In the genomic region with DNA sequence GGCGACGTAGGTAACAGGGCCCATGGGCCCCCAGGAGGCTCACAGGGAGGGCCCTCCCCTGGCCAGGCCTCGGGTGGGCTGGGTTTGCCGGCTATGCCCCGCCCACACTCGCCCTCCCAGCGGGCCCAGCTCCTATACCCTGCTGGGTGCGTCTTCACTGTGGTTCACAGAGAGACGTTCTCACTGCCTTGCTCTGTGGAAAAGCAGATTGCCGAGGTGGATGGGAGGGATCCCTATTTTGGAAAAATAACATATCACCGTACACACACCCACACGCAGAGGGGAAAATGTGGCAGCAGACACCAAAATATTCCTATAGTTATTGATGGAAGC, we compare ENCODE assay signal across 1 cellular context.
TF ChIP-seq lines count a peak whose summit lies in the region.

No MANE protein-coding gene starts in this region.

TF ChIP-seq in HepG2, 621 proteins besides CTCF, POLR2A, EP300 and RAD21 (continued from another document and continues in another):
- TF ChIP-seq, protein P1, sequence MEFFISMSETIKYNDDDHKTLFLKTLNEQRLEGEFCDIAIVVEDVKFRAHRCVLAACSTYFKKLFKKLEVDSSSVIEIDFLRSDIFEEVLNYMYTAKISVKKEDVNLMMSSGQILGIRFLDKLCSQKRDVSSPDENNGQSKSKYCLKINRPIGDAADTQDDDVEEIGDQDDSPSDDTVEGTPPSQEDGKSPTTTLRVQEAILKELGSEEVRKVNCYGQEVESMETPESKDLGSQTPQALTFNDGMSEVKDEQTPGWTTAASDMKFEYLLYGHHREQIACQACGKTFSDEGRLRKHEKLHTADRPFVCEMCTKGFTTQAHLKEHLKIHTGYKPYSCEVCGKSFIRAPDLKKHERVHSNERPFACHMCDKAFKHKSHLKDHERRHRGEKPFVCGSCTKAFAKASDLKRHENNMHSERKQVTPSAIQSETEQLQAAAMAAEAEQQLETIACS (CRISPR knock-in tag; IDR thresholded peaks at IDR 0.05), result no peak
- TF ChIP-seq, protein P2, sequence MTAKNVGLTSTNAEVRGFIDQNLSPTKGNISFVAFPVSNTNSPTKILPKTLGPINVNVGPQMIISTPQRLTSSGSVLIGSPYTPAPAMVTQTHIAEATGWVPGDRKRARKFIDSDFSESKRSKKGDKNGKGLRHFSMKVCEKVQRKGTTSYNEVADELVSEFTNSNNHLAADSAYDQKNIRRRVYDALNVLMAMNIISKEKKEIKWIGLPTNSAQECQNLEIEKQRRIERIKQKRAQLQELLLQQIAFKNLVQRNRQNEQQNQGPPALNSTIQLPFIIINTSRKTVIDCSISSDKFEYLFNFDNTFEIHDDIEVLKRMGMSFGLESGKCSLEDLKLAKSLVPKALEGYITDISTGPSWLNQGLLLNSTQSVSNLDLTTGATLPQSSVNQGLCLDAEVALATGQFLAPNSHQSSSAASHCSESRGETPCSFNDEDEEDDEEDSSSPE (CRISPR knock-in tag; IDR thresholded peaks at IDR 0.05), result no peak
- TF ChIP-seq, protein P3, sequence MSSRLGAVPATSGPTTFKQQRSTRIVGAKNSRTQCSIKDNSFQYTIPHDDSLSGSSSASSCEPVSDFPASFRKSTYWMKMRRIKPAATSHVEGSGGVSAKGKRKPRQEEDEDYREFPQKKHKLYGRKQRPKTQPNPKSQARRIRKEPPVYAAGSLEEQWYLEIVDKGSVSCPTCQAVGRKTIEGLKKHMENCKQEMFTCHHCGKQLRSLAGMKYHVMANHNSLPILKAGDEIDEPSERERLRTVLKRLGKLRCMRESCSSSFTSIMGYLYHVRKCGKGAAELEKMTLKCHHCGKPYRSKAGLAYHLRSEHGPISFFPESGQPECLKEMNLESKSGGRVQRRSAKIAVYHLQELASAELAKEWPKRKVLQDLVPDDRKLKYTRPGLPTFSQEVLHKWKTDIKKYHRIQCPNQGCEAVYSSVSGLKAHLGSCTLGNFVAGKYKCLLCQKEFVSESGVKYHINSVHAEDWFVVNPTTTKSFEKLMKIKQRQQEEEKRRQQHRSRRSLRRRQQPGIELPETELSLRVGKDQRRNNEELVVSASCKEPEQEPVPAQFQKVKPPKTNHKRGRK (CRISPR knock-in tag; IDR thresholded peaks at IDR 0.05), result no peak
- TF ChIP-seq ZNF773 (CRISPR knock-in tag; IDR thresholded peaks at IDR 0.05; ENCODE audit: borderline replicate concordance), result no peak
- TF ChIP-seq ZC3H4 (CRISPR knock-in tag; IDR thresholded peaks at IDR 0.05; ENCODE audit: borderline replicate concordance), result no peak
- no peak for TF ChIP-seq SMYD3 (CRISPR knock-in tag; IDR thresholded peaks at IDR 0.05)
- TF ChIP-seq ZNF781 (CRISPR knock-in tag; IDR thresholded peaks at IDR 0.05; ENCODE audit: borderline replicate concordance, not compliant biosample characterization), result no peak
- no peak for TF ChIP-seq DNMT1 (CRISPR knock-in tag; IDR thresholded peaks at IDR 0.05)
- TF ChIP-seq ZNF451 (CRISPR knock-in tag; IDR thresholded peaks at IDR 0.05), result no peak
- TF ChIP-seq, protein P4, sequence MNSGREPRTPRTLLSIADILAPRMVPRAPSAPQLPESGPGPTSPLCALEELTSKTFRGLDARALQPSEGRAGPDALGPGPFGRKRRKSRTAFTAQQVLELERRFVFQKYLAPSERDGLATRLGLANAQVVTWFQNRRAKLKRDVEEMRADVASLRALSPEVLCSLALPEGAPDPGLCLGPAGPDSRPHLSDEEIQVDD (CRISPR knock-in tag; IDR thresholded peaks at IDR 0.05; ENCODE audit: borderline replicate concordance), result no peak
- no peak for TF ChIP-seq REXO4 (CRISPR knock-in tag; IDR thresholded peaks at IDR 0.05; ENCODE audit: borderline replicate concordance)
- TF ChIP-seq HNRNPL (IDR thresholded peaks at IDR 0.05; ENCODE audit: low read depth, low read length), result no peak
- TF ChIP-seq HDAC2 (CRISPR knock-in tag; IDR thresholded peaks at IDR 0.05), result no peak
- TF ChIP-seq, protein P5, sequence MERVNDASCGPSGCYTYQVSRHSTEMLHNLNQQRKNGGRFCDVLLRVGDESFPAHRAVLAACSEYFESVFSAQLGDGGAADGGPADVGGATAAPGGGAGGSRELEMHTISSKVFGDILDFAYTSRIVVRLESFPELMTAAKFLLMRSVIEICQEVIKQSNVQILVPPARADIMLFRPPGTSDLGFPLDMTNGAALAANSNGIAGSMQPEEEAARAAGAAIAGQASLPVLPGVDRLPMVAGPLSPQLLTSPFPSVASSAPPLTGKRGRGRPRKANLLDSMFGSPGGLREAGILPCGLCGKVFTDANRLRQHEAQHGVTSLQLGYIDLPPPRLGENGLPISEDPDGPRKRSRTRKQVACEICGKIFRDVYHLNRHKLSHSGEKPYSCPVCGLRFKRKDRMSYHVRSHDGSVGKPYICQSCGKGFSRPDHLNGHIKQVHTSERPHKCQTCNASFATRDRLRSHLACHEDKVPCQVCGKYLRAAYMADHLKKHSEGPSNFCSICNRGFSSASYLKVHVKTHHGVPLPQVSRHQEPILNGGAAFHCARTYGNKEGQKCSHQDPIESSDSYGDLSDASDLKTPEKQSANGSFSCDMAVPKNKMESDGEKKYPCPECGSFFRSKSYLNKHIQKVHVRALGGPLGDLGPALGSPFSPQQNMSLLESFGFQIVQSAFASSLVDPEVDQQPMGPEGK (CRISPR knock-in tag; IDR thresholded peaks at IDR 0.05), result peak; percentile 77
- TF ChIP-seq ZNF510 (CRISPR knock-in tag; IDR thresholded peaks at IDR 0.05; ENCODE audit: low read depth), result no peak
- TF ChIP-seq ATF7 (IDR thresholded peaks at IDR 0.05), result no peak
- TF ChIP-seq ATF7 (CRISPR knock-in tag; IDR thresholded peaks at IDR 0.05), result no peak
- TF ChIP-seq, protein P6, sequence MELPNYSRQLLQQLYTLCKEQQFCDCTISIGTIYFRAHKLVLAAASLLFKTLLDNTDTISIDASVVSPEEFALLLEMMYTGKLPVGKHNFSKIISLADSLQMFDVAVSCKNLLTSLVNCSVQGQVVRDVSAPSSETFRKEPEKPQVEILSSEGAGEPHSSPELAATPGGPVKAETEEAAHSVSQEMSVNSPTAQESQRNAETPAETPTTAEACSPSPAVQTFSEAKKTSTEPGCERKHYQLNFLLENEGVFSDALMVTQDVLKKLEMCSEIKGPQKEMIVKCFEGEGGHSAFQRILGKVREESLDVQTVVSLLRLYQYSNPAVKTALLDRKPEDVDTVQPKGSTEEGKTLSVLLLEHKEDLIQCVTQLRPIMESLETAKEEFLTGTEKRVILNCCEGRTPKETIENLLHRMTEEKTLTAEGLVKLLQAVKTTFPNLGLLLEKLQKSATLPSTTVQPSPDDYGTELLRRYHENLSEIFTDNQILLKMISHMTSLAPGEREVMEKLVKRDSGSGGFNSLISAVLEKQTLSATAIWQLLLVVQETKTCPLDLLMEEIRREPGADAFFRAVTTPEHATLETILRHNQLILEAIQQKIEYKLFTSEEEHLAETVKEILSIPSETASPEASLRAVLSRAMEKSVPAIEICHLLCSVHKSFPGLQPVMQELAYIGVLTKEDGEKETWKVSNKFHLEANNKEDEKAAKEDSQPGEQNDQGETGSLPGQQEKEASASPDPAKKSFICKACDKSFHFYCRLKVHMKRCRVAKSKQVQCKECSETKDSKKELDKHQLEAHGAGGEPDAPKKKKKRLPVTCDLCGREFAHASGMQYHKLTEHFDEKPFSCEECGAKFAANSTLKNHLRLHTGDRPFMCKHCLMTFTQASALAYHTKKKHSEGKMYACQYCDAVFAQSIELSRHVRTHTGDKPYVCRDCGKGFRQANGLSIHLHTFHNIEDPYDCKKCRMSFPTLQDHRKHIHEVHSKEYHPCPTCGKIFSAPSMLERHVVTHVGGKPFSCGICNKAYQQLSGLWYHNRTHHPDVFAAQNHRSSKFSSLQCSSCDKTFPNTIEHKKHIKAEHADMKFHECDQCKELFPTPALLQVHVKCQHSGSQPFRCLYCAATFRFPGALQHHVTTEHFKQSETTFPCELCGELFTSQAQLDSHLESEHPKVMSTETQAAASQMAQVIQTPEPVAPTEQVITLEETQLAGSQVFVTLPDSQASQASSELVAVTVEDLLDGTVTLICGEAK (IDR thresholded peaks at IDR 0.05), result no peak
- TF ChIP-seq, protein P6 (CRISPR knock-in tag; IDR thresholded peaks at IDR 0.05), result no peak
- TF ChIP-seq ZNF564 (CRISPR knock-in tag; IDR thresholded peaks at IDR 0.05), result no peak
- TF ChIP-seq ZNF552 (CRISPR knock-in tag; IDR thresholded peaks at IDR 0.05; ENCODE audit: borderline replicate concordance), result no peak
- TF ChIP-seq, protein P7, sequence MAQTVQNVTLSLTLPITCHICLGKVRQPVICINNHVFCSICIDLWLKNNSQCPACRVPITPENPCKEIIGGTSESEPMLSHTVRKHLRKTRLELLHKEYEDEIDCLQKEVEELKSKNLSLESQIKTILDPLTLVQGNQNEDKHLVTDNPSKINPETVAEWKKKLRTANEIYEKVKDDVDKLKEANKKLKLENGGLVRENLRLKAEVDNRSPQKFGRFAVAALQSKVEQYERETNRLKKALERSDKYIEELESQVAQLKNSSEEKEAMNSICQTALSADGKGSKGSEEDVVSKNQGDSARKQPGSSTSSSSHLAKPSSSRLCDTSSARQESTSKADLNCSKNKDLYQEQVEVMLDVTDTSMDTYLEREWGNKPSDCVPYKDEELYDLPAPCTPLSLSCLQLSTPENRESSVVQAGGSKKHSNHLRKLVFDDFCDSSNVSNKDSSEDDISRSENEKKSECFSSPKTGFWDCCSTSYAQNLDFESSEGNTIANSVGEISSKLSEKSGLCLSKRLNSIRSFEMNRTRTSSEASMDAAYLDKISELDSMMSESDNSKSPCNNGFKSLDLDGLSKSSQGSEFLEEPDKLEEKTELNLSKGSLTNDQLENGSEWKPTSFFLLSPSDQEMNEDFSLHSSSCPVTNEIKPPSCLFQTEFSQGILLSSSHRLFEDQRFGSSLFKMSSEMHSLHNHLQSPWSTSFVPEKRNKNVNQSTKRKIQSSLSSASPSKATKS (CRISPR knock-in tag; IDR thresholded peaks at IDR 0.05), result no peak
- TF ChIP-seq HMGA1 (CRISPR knock-in tag; conservative IDR thresholded peaks at IDR 0.05), result no peak
- TF ChIP-seq ZNF101 (CRISPR knock-in tag; IDR thresholded peaks at IDR 0.05; ENCODE audit: borderline replicate concordance, low read depth), result no peak
- TF ChIP-seq, protein P8, sequence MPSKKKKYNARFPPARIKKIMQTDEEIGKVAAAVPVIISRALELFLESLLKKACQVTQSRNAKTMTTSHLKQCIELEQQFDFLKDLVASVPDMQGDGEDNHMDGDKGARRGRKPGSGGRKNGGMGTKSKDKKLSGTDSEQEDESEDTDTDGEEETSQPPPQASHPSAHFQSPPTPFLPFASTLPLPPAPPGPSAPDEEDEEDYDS (CRISPR knock-in tag; IDR thresholded peaks at IDR 0.05), result peak; percentile 64
- no peak for TF ChIP-seq LCORL (IDR thresholded peaks at IDR 0.05)
- peak; percentile 32; the same call in 1 of the 2 replicates for TF ChIP-seq LCORL (CRISPR knock-in tag; IDR thresholded peaks at IDR 0.05)
- TF ChIP-seq YY1 (IDR thresholded peaks at IDR 0.05; ENCODE audit: insufficient read depth, insufficient replicate concordance, low read depth, low read length), result no peak
- no peak for TF ChIP-seq SP2 (CRISPR knock-in tag; IDR thresholded peaks at IDR 0.05)
- 0 out of 2 replicates have a peak, but pooled peaks have one; percentile 48 for TF ChIP-seq KLF12 (CRISPR knock-in tag; IDR thresholded peaks at IDR 0.05; ENCODE audit: borderline replicate concordance)
- TF ChIP-seq ATRX (CRISPR knock-in tag; IDR thresholded peaks at IDR 0.05; ENCODE audit: borderline replicate concordance), result no peak
- no peak for TF ChIP-seq ISX (CRISPR knock-in tag; conservative IDR thresholded peaks at IDR 0.05)
- peak; percentile 45; the same call in 1 of the 2 replicates for TF ChIP-seq ZFP90 (CRISPR knock-in tag; IDR thresholded peaks at IDR 0.05; ENCODE audit: borderline replicate concordance)
- no peak for TF ChIP-seq ZNF674 (CRISPR knock-in tag; IDR thresholded peaks at IDR 0.05; ENCODE audit: low read depth)
- TF ChIP-seq ZKSCAN8 (CRISPR knock-in tag; IDR thresholded peaks at IDR 0.05; ENCODE audit: borderline replicate concordance), result no peak
- TF ChIP-seq, protein P9, sequence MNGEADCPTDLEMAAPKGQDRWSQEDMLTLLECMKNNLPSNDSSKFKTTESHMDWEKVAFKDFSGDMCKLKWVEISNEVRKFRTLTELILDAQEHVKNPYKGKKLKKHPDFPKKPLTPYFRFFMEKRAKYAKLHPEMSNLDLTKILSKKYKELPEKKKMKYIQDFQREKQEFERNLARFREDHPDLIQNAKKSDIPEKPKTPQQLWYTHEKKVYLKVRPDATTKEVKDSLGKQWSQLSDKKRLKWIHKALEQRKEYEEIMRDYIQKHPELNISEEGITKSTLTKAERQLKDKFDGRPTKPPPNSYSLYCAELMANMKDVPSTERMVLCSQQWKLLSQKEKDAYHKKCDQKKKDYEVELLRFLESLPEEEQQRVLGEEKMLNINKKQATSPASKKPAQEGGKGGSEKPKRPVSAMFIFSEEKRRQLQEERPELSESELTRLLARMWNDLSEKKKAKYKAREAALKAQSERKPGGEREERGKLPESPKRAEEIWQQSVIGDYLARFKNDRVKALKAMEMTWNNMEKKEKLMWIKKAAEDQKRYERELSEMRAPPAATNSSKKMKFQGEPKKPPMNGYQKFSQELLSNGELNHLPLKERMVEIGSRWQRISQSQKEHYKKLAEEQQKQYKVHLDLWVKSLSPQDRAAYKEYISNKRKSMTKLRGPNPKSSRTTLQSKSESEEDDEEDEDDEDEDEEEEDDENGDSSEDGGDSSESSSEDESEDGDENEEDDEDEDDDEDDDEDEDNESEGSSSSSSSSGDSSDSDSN (CRISPR knock-in tag; IDR thresholded peaks at IDR 0.05), result no peak
- no peak for TF ChIP-seq PHB2 (IDR thresholded peaks at IDR 0.05; ENCODE audit: partially characterized antibody)
- no peak for TF ChIP-seq MIER2 (CRISPR knock-in tag; IDR thresholded peaks at IDR 0.05)
- no peak for TF ChIP-seq JDP2 (CRISPR knock-in tag; IDR thresholded peaks at IDR 0.05; ENCODE audit: borderline replicate concordance)
- no peak for TF ChIP-seq ZNF883 (CRISPR knock-in tag; IDR thresholded peaks at IDR 0.05; ENCODE audit: not compliant biosample characterization)
- no peak for TF ChIP-seq ZFP36L1 (CRISPR knock-in tag; IDR thresholded peaks at IDR 0.05)
- 0 out of 2 replicates have a peak, but pooled peaks have one; percentile 38 for TF ChIP-seq ZNF790 (CRISPR knock-in tag; IDR thresholded peaks at IDR 0.05; ENCODE audit: borderline replicate concordance)
